19 cellular contexts compared by ENCODE assay signal in the genomic region with DNA sequence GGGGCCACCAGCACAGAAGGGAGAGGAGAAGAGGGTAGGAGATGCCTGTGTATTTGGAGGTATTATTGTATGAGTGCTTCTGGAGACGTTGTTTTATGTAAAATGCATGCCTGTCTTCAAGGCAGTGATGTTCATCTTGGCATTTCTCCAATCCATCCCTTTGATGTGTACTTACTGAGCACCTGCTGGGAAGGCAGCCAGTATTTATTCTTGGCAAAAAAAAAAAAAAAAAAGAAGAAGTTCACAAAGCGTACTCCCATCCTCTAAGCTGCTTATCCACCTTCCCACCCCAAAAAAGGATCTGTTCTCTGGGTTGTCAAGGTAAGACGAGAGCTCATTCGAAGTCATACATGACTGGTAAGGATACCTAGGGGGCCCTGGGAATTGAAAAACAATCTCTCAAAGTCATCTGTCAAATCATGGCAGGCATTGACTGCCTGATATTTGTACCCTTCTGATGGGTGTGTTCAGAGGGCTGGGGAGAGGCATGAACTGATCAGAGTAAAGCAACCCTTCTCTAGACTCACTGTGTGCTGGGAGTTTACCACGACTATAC. TPM values are rescaled to one million over a fixed set of nuclear protein-coding genes. Genes with fewer than 3 reads are reported as not detected.
A peak's percentile ranks its signal among the peaks of the same experiment; 100 is the strongest.
DNase-seq lines count a peak whose midpoint lies in the region; ATAC-seq and TF ChIP-seq lines count a peak whose summit lies in the region.
"Had no signal": no experiment of that assay in that cellular context is flagged by ENCODE, and none has a peak within 500 bp of the region (broad histone marks: within the 10 kb centered on the region; RNA-seq: fewer than 3 reads in every experiment).

No MANE protein-coding gene starts in this region.

- H3K4me2 ChIP-seq in DND-41 (ENCODE audit: insufficient read depth, low read length) (no peak overlapping the region), neural cell (ENCODE audit: low read length) (peak overlapping the region; percentile 47)
- H3K4me2 ChIP-seq: hepatocyte had no signal

- TF ChIP-seq EP300 in neural cell (conservative IDR thresholded peaks at IDR 0.05; ENCODE audit: poor library complexity, severe bottlenecking): peak; percentile 95

- H3K27ac ChIP-seq in DND-41 (ENCODE audit: low read length): no peak overlapping the region
- peak overlapping the region; percentile 96 for H3K27ac ChIP-seq in neural cell (ENCODE audit: low read length)
- H3K27ac ChIP-seq: brain microvascular endothelial cell, foreskin keratinocyte, hepatocyte, vagina had no signal

- no peaks in the 10 kb centered on the region for H3K27me3 ChIP-seq in DND-41 (ENCODE audit: insufficient read depth, low read length, poor library complexity)
- no peaks in the 10 kb centered on the region for H3K27me3 ChIP-seq in neural cell (ENCODE audit: insufficient read depth, low read depth, low read length)
- H3K27me3 ChIP-seq: vagina had no signal

- H3K36me3 ChIP-seq in DND-41 (ENCODE audit: insufficient read depth, low read length) (no peaks in the 10 kb centered on the region), neural cell (ENCODE audit: insufficient read depth, low read length) (no peaks in the 10 kb centered on the region)
- H3K36me3 ChIP-seq: brain microvascular endothelial cell, vagina had no signal

- H3K4me3 ChIP-seq in DND-41 (ENCODE audit: low read depth in 1 of 2, low read length in 2 of 2) (no peak overlapping the region), neural cell (ENCODE audit: low read length) (peak overlapping the region; percentile 49)
- H3K4me3 ChIP-seq: hepatocyte, vagina had no signal

- no peaks in the 10 kb centered on the region for H3K4me1 ChIP-seq in DND-41 (ENCODE audit: insufficient read depth, low read length)
- H3K4me1 ChIP-seq: foreskin keratinocyte had no signal

- DNase-seq in DND-41 (peak; percentile 6), NCI-H1105 (lab: John Stamatoyannopoulos, UW) (peak; percentile 61), NCI-H345 treated with DMSO at 0.1 percent for 48 hours (lab: John Stamatoyannopoulos, UW; ENCODE audit: unreplicated experiment) (peak; percentile 32), OCI-M2 (lab: John Stamatoyannopoulos, UW; ENCODE audit: unreplicated experiment) (no peak), KG1 (lab: John Stamatoyannopoulos, UW) (no peak)
- no peak for DNase-seq in stimulated activated naive CD8-positive, alpha-beta T cell treated with anti-CD3 and anti-CD28 coated beads, Interleukin-15, Interleukin-2, amounts not matched to agents 100 U/mL and 50 U/mL, for 24 hours
- DNase-seq: activated CD4-positive, alpha-beta memory T cell treated with anti-CD3 and anti-CD28 coated beads, Interleukin-2, amount 10 ng/mL, durations not matched to agents 7 days and 5 days; activated gamma-delta T cell; brain microvascular endothelial cell; CD8-positive, alpha-beta T cell; DMS153; effector memory CD4-positive, alpha-beta T cell; foreskin keratinocyte; immature natural killer cell; NCI-H1436 treated with DMSO at 0.1 percent for 48 hours had no signal

- no peaks in the 10 kb centered on the region for H3F3A ChIP-seq in neural cell (ENCODE audit: insufficient read depth, low read length, poor library complexity, severe bottlenecking)

- no peak for TF ChIP-seq RAD21 in neural cell (conservative IDR thresholded peaks at IDR 0.05)

- no peak for TF ChIP-seq CTCF in DND-41 (IDR thresholded peaks at IDR 0.05; ENCODE audit: borderline replicate concordance, extremely low read depth, low read length, poor library complexity, severe bottlenecking)
- no peak for TF ChIP-seq CTCF in neural cell (IDR thresholded peaks at IDR 0.05; ENCODE audit: poor library complexity, severe bottlenecking)

- ATAC-seq in DND-41 (ENCODE audit: insufficient read depth, low read depth): no peak
- no peak for ATAC-seq in stimulated activated naive CD8-positive, alpha-beta T cell treated with anti-CD3 and anti-CD28 coated beads, Interleukin-15, Interleukin-2, amounts not matched to agents 100 U/mL and 50 U/mL, for 24 hours
- ATAC-seq: activated CD4-positive, CD25-positive, alpha-beta regulatory T cell treated with anti-CD3 and anti-CD28 coated beads, Interleukin-2, amount 50 U/mL, for 24 hours; CD8-positive, alpha-beta T cell; foreskin keratinocyte had no signal

- H3K9ac ChIP-seq in DND-41 (ENCODE audit: low read depth, low read length): no peak overlapping the region
- peak overlapping the region; percentile 63 for H3K9ac ChIP-seq in neural cell (ENCODE audit: low read length)

- H2AFZ ChIP-seq in DND-41 (ENCODE audit: low read depth, low read length) (no peak overlapping the region), neural cell (ENCODE audit: low read depth, low read length) (no peak overlapping the region)
- H2AFZ ChIP-seq: hepatocyte had no signal

- H3K79me2 ChIP-seq in DND-41 (ENCODE audit: insufficient read depth, low read length) (no peaks in the 10 kb centered on the region), neural cell (replicated peaks; ENCODE audit: insufficient read depth, low read length) (no peaks in the 10 kb centered on the region)
- H3K79me2 ChIP-seq: hepatocyte had no signal

- H4K20me1 ChIP-seq in DND-41 (ENCODE audit: insufficient read depth, low read length) (peaks cover 16% of the 10 kb centered on the region), neural cell (ENCODE audit: insufficient read depth) (no peaks in the 10 kb centered on the region)

- H3K9me2 ChIP-seq in neural cell (ENCODE audit: insufficient read depth, low read length): no peaks in the 10 kb centered on the region

- H3K9me3 ChIP-seq in DND-41 (ENCODE audit: insufficient read depth, low read length, severe bottlenecking) (no peaks in the 10 kb centered on the region), neural cell (ENCODE audit: low read length) (no peaks in the 10 kb centered on the region)
- H3K9me3 ChIP-seq: vagina had no signal

TF ChIP-seq in neural cell, 6 proteins besides CTCF, POLR2A, EP300 and RAD21:
- TF ChIP-seq, protein P1, sequence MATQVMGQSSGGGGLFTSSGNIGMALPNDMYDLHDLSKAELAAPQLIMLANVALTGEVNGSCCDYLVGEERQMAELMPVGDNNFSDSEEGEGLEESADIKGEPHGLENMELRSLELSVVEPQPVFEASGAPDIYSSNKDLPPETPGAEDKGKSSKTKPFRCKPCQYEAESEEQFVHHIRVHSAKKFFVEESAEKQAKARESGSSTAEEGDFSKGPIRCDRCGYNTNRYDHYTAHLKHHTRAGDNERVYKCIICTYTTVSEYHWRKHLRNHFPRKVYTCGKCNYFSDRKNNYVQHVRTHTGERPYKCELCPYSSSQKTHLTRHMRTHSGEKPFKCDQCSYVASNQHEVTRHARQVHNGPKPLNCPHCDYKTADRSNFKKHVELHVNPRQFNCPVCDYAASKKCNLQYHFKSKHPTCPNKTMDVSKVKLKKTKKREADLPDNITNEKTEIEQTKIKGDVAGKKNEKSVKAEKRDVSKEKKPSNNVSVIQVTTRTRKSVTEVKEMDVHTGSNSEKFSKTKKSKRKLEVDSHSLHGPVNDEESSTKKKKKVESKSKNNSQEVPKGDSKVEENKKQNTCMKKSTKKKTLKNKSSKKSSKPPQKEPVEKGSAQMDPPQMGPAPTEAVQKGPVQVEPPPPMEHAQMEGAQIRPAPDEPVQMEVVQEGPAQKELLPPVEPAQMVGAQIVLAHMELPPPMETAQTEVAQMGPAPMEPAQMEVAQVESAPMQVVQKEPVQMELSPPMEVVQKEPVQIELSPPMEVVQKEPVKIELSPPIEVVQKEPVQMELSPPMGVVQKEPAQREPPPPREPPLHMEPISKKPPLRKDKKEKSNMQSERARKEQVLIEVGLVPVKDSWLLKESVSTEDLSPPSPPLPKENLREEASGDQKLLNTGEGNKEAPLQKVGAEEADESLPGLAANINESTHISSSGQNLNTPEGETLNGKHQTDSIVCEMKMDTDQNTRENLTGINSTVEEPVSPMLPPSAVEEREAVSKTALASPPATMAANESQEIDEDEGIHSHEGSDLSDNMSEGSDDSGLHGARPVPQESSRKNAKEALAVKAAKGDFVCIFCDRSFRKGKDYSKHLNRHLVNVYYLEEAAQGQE (IDR thresholded peaks at IDR 0.05; ENCODE audit: borderline replicate concordance): peak; percentile 73
- peak; percentile 59 for TF ChIP-seq POLR2AphosphoS5 (IDR thresholded peaks at IDR 0.05)
- no peak for TF ChIP-seq EZH2 (IDR thresholded peaks at IDR 0.05; ENCODE audit: borderline replicate concordance, insufficient read depth, low read length, poor library complexity, severe bottlenecking)
- peak; percentile 37 for TF ChIP-seq TAF1 (IDR thresholded peaks at IDR 0.05; ENCODE audit: low read depth)
- no peak for TF ChIP-seq SMC3 (conservative IDR thresholded peaks at IDR 0.05; ENCODE audit: poor library complexity)
- TF ChIP-seq MXI1 (conservative IDR thresholded peaks at IDR 0.05; ENCODE audit: poor library complexity, severe bottlenecking): no peak

RNA-seq across cellular contexts. Expression of a gene that starts 30.0 kb away (rescaled TPM):
- polyA plus RNA-seq in neural cell: 43.2 and 52.0 TPM in 2 replicates
- polyA minus RNA-seq in neural cell: 61.6 and 66.3 TPM in 2 replicates
- polyA plus RNA-seq: foreskin keratinocyte, immature natural killer cell had no signal

Comparison
In these comparisons a context has a peak if more than half of its experiments do, and no peak if none do; other contexts are left out.
1. DNase-seq: peak in DND-41 (single experiment), NCI-H1105 (single experiment) and NCI-H345 treated with DMSO at 0.1 percent for 48 hours (single experiment); none in OCI-M2 (single experiment), KG1 (single experiment) and stimulated activated naive CD8-positive, alpha-beta T cell treated with anti-CD3 and anti-CD28 coated beads, Interleukin-15, Interleukin-2, amounts not matched to agents 100 U/mL and 50 U/mL, for 24 hours (single experiment).